Comparison of ENCODE assay signal across 2 cellular contexts in the genomic region with DNA sequence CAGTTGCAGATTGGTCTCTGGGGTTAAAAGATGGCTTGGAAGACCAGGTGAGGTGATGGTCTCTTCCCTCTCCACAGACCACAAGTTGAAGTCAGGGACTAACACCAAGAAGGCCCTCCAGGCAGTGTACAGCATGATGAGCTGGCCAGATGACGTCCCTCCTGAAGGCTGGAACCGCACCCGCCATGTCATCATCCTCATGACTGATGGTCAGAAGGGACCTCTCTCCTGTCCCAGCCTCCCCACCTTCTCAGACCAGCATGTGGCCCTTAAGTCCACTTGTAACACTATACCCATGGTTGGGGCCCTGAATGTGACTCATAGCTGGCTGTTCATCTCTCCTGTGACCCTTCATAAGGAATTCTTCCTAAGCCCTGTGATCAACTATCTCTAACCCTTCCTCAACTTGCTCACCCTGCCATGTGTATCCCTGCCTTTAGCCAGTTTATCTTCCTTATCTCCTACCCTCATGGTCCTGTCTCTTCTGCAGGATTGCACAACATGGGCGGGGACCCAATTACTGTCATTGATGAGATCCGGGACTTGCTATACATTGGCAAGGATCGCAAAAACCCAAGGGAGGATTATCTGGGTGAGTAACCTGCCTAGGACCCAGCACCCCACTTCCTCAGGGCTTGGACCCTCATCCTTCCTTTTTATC.
TF ChIP-seq lines count a peak whose summit lies in the region.

No MANE protein-coding gene starts in this region.

TF ChIP-seq in SK-N-SH, 30 proteins besides CTCF, POLR2A, EP300 and RAD21 (continues in another document):
- no peak for TF ChIP-seq SIN3A (IDR thresholded peaks at IDR 0.05; ENCODE audit: borderline replicate concordance, low read depth, low read length)
- TF ChIP-seq YY1 (IDR thresholded peaks at IDR 0.05; ENCODE audit: low read depth) = no peak
- TF ChIP-seq, protein P1, sequence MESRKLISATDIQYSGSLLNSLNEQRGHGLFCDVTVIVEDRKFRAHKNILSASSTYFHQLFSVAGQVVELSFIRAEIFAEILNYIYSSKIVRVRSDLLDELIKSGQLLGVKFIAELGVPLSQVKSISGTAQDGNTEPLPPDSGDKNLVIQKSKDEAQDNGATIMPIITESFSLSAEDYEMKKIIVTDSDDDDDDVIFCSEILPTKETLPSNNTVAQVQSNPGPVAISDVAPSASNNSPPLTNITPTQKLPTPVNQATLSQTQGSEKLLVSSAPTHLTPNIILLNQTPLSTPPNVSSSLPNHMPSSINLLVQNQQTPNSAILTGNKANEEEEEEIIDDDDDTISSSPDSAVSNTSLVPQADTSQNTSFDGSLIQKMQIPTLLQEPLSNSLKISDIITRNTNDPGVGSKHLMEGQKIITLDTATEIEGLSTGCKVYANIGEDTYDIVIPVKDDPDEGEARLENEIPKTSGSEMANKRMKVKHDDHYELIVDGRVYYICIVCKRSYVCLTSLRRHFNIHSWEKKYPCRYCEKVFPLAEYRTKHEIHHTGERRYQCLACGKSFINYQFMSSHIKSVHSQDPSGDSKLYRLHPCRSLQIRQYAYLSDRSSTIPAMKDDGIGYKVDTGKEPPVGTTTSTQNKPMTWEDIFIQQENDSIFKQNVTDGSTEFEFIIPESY (IDR thresholded peaks at IDR 0.05; ENCODE audit: borderline replicate concordance, low read depth) = no peak
- peak; percentile 40 for TF ChIP-seq POLR2AphosphoS5 (IDR thresholded peaks at IDR 0.05; ENCODE audit: low read depth, low read length)
- TF ChIP-seq SMC3 (IDR thresholded peaks at IDR 0.05; ENCODE audit: low read depth, low read length) = no peak
- TF ChIP-seq MEF2A (IDR thresholded peaks at IDR 0.05; ENCODE audit: borderline replicate concordance, low read depth) = no peak
- no peak for TF ChIP-seq FOXJ3 (CRISPR knock-in tag; IDR thresholded peaks at IDR 0.05)
- no peak for TF ChIP-seq TAF1 (IDR thresholded peaks at IDR 0.05; ENCODE audit: borderline replicate concordance, low read depth, low read length)
- TF ChIP-seq, protein P2, sequence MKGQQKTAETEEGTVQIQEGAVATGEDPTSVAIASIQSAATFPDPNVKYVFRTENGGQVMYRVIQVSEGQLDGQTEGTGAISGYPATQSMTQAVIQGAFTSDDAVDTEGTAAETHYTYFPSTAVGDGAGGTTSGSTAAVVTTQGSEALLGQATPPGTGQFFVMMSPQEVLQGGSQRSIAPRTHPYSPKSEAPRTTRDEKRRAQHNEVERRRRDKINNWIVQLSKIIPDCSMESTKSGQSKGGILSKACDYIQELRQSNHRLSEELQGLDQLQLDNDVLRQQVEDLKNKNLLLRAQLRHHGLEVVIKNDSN (IDR thresholded peaks at IDR 0.05; ENCODE audit: borderline replicate concordance, low read depth) = no peak
- no peak for TF ChIP-seq CHD2 (IDR thresholded peaks at IDR 0.05; ENCODE audit: low read length, partially characterized antibody)
- no peak for TF ChIP-seq RFX5 (IDR thresholded peaks at IDR 0.05; ENCODE audit: low read length)
- TF ChIP-seq NFIC (IDR thresholded peaks at IDR 0.05; ENCODE audit: borderline replicate concordance) = no peak
- TF ChIP-seq ELF1 (IDR thresholded peaks at IDR 0.05) = no peak
- TF ChIP-seq, protein P3, sequence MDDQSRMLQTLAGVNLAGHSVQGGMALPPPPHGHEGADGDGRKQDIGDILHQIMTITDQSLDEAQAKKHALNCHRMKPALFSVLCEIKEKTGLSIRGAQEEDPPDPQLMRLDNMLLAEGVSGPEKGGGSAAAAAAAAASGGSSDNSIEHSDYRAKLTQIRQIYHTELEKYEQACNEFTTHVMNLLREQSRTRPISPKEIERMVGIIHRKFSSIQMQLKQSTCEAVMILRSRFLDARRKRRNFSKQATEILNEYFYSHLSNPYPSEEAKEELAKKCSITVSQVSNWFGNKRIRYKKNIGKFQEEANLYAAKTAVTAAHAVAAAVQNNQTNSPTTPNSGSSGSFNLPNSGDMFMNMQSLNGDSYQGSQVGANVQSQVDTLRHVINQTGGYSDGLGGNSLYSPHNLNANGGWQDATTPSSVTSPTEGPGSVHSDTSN (IDR thresholded peaks at IDR 0.05) = peak; percentile 20; the same call in 1 of the 2 replicates
- TF ChIP-seq TEAD4 (IDR thresholded peaks at IDR 0.05; ENCODE audit: borderline replicate concordance, insufficient read depth) = no peak
- TF ChIP-seq FOSL2 (IDR thresholded peaks at IDR 0.05; ENCODE audit: borderline replicate concordance, low read depth) = no peak
- TF ChIP-seq JUND (IDR thresholded peaks at IDR 0.05) = peak; percentile 19
- TF ChIP-seq GATA2 (CRISPR knock-in tag; IDR thresholded peaks at IDR 0.05) = no peak
- TF ChIP-seq, protein P4, sequence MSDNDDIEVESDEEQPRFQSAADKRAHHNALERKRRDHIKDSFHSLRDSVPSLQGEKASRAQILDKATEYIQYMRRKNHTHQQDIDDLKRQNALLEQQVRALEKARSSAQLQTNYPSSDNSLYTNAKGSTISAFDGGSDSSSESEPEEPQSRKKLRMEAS (IDR thresholded peaks at IDR 0.05; ENCODE audit: low read depth) = 0 out of 2 replicates have a peak, but pooled peaks have one; percentile 27
- no peak for TF ChIP-seq FOXM1 (IDR thresholded peaks at IDR 0.05; ENCODE audit: low read depth)
- TF ChIP-seq TCF12 (IDR thresholded peaks at IDR 0.05) = no peak
- TF ChIP-seq MXI1 (IDR thresholded peaks at IDR 0.05; ENCODE audit: low read depth, low read length) = no peak
- TF ChIP-seq, protein P5, sequence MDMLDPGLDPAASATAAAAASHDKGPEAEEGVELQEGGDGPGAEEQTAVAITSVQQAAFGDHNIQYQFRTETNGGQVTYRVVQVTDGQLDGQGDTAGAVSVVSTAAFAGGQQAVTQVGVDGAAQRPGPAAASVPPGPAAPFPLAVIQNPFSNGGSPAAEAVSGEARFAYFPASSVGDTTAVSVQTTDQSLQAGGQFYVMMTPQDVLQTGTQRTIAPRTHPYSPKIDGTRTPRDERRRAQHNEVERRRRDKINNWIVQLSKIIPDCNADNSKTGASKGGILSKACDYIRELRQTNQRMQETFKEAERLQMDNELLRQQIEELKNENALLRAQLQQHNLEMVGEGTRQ (IDR thresholded peaks at IDR 0.05; ENCODE audit: borderline replicate concordance, low read depth, low read length) = no peak
- TF ChIP-seq GABPA (IDR thresholded peaks at IDR 0.05; ENCODE audit: low read depth) = no peak

TF ChIP-seq in SK-N-SH treated with all-trans-retinoic acid at 6 μM for 48 hours, 23 proteins besides CTCF, POLR2A, EP300 and RAD21:
- TF ChIP-seq PPARA (CRISPR knock-in tag; IDR thresholded peaks at IDR 0.05; ENCODE audit: borderline replicate concordance) = no peak
- no peak for TF ChIP-seq BACH2 (CRISPR knock-in tag; IDR thresholded peaks at IDR 0.05; ENCODE audit: borderline replicate concordance)
- TF ChIP-seq ZFP3 (CRISPR knock-in tag; IDR thresholded peaks at IDR 0.05) = no peak
- TF ChIP-seq SNAI2 (CRISPR knock-in tag; IDR thresholded peaks at IDR 0.05) = no peak
- TF ChIP-seq GLIS3 (CRISPR knock-in tag; IDR thresholded peaks at IDR 0.05) = no peak
- TF ChIP-seq TOX (CRISPR knock-in tag; IDR thresholded peaks at IDR 0.05; ENCODE audit: borderline replicate concordance) = no peak
- no peak for TF ChIP-seq TCF4 (CRISPR knock-in tag; IDR thresholded peaks at IDR 0.05; ENCODE audit: borderline replicate concordance)
- TF ChIP-seq ESRRG (CRISPR knock-in tag; IDR thresholded peaks at IDR 0.05) = no peak
- TF ChIP-seq, protein P6, sequence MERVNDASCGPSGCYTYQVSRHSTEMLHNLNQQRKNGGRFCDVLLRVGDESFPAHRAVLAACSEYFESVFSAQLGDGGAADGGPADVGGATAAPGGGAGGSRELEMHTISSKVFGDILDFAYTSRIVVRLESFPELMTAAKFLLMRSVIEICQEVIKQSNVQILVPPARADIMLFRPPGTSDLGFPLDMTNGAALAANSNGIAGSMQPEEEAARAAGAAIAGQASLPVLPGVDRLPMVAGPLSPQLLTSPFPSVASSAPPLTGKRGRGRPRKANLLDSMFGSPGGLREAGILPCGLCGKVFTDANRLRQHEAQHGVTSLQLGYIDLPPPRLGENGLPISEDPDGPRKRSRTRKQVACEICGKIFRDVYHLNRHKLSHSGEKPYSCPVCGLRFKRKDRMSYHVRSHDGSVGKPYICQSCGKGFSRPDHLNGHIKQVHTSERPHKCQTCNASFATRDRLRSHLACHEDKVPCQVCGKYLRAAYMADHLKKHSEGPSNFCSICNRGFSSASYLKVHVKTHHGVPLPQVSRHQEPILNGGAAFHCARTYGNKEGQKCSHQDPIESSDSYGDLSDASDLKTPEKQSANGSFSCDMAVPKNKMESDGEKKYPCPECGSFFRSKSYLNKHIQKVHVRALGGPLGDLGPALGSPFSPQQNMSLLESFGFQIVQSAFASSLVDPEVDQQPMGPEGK (CRISPR knock-in tag; IDR thresholded peaks at IDR 0.05; ENCODE audit: borderline replicate concordance) = no peak
- no peak for TF ChIP-seq RARB (CRISPR knock-in tag; IDR thresholded peaks at IDR 0.05)
- TF ChIP-seq, protein P7, sequence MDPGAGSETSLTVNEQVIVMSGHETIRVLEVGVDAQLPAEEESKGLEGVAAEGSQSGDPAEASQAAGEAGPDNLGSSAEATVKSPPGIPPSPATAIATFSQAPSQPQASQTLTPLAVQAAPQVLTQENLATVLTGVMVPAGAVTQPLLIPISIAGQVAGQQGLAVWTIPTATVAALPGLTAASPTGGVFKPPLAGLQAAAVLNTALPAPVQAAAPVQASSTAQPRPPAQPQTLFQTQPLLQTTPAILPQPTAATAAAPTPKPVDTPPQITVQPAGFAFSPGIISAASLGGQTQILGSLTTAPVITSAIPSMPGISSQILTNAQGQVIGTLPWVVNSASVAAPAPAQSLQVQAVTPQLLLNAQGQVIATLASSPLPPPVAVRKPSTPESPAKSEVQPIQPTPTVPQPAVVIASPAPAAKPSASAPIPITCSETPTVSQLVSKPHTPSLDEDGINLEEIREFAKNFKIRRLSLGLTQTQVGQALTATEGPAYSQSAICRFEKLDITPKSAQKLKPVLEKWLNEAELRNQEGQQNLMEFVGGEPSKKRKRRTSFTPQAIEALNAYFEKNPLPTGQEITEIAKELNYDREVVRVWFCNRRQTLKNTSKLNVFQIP (CRISPR knock-in tag; IDR thresholded peaks at IDR 0.05; ENCODE audit: borderline replicate concordance, low read depth) = no peak
- TF ChIP-seq ZNF565 (CRISPR knock-in tag; conservative IDR thresholded peaks at IDR 0.05; ENCODE audit: low read depth) = no peak
- no peak for TF ChIP-seq ZNF8 (CRISPR knock-in tag; IDR thresholded peaks at IDR 0.05)
- no peak for TF ChIP-seq ZC3H10 (CRISPR knock-in tag; IDR thresholded peaks at IDR 0.05)
- TF ChIP-seq ZNF70 (CRISPR knock-in tag; IDR thresholded peaks at IDR 0.05) = no peak
- TF ChIP-seq ZFP30 (CRISPR knock-in tag; IDR thresholded peaks at IDR 0.05) = no peak
